13 cellular contexts compared by ENCODE assay signal in genomic region chr14:90093942-90094595, GRCh38. TPM values are rescaled to one million over a fixed set of nuclear protein-coding genes. Genes with fewer than 3 reads are reported as not detected.
A peak's percentile ranks its signal among the peaks of the same experiment; 100 is the strongest.
DNase-seq lines count a peak whose midpoint lies in the region; ATAC-seq, FAIRE-seq and TF ChIP-seq lines count a peak whose summit lies in the region.
"Had no signal": no experiment of that assay in that cellular context is flagged by ENCODE, and none has a peak within 500 bp of the region (broad histone marks: within the 10 kb centered on the region; RNA-seq: fewer than 3 reads in every experiment).

No MANE protein-coding gene starts in this region.

- H3K9me3 ChIP-seq in astrocyte (ENCODE audit: insufficient read depth, low read depth, low read length), result no peaks in the 10 kb centered on the region
- no peaks in the 10 kb centered on the region for H3K9me3 ChIP-seq in trophoblast cell (ENCODE audit: insufficient read depth, low read depth, low read length)
- H3K9me3 ChIP-seq in upper lobe of left lung, result no peaks in the 10 kb centered on the region
- H3K9me3 ChIP-seq: psoas muscle had no signal

- H3K4me2 ChIP-seq in astrocyte (ENCODE audit: low read length) (peak overlapping the region; percentile 11), trophoblast cell (ENCODE audit: low read length) (no peak overlapping the region)

- no peaks in the 10 kb centered on the region for H3K79me1 ChIP-seq in trophoblast cell (ENCODE audit: low read length)

- no peak for TF ChIP-seq EP300 in upper lobe of left lung (IDR thresholded peaks at IDR 0.05)

- H3K4me1 ChIP-seq in astrocyte (ENCODE audit: insufficient read depth, low read length), result peaks cover 9% of the 10 kb centered on the region
- H3K4me1 ChIP-seq in trophoblast cell (ENCODE audit: control insufficient read depth in 1 of 2, insufficient read depth in 2 of 2, low read length in 2 of 2), result peaks cover 0 to 2% of the 10 kb centered on the region in 2 experiments
- no peaks in the 10 kb centered on the region for H3K4me1 ChIP-seq in upper lobe of left lung
- H3K4me1 ChIP-seq: psoas muscle had no signal

- no peak overlapping the region for H4K8ac ChIP-seq in trophoblast cell (ENCODE audit: low read depth, low read length)

- no peak for TF ChIP-seq POLR2A in upper lobe of left lung (IDR thresholded peaks at IDR 0.05)

- peak overlapping the region; percentile 57 for H3K27ac Mint-ChIP-seq in activated CD4-positive, alpha-beta memory T cell treated with anti-CD3 and anti-CD28 coated beads, Interleukin-2, amount 10 ng/mL, durations not matched to agents 7 days and 5 days
- H3K27ac Mint-ChIP-seq in activated CD4-positive, alpha-beta memory T cell treated with anti-CD3 and anti-CD28 coated beads for 36 hours, result no peak overlapping the region
- H3K27ac Mint-ChIP-seq in astrocyte (ENCODE audit: unreplicated experiment), result no peak overlapping the region

- POLR2A ChIA-PET in activated CD4-positive, alpha-beta memory T cell treated with anti-CD3 and anti-CD28 coated beads, Interleukin-2, amount 10 ng/mL, durations not matched to agents 7 days and 5 days (lab: Charles Lee), result no interaction called here
- POLR2A ChIA-PET in activated CD4-positive, alpha-beta memory T cell treated with anti-CD3 and anti-CD28 coated beads for 36 hours (lab: Charles Lee), result no interaction called here

- peaks cover 4% of the 10 kb centered on the region for H3K9me3 Mint-ChIP-seq in activated CD4-positive, alpha-beta memory T cell treated with anti-CD3 and anti-CD28 coated beads, Interleukin-2, amount 10 ng/mL, durations not matched to agents 7 days and 5 days
- no peaks in the 10 kb centered on the region for H3K9me3 Mint-ChIP-seq in activated CD4-positive, alpha-beta memory T cell treated with anti-CD3 and anti-CD28 coated beads for 36 hours
- peaks cover 6% of the 10 kb centered on the region for H3K9me3 Mint-ChIP-seq in astrocyte (ENCODE audit: unreplicated experiment)

- no peak for DNase-seq in activated CD4-positive, alpha-beta memory T cell treated with anti-CD3 and anti-CD28 coated beads, Interleukin-2, amount 10 ng/mL, durations not matched to agents 7 days and 5 days
- no peak for DNase-seq in activated CD4-positive, alpha-beta memory T cell treated with anti-CD3 and anti-CD28 coated beads for 36 hours
- DNase-seq in NCI-H1930 (lab: John Stamatoyannopoulos, UW) (peak; percentile 19 to 25), astrocyte (ENCODE audit: low read depth) (peak; percentile 82), trophoblast cell (peak; percentile 3 to 53), upper lobe of left lung (no peak), Ammon's horn (ENCODE audit: low spot score) (no peak), posterior vena cava (ENCODE audit: low spot score) (no peak)
- DNase-seq: effector CD4-positive, alpha-beta T cell; NCI-H1105 treated with DMSO at 0.1 percent for 48 hours; psoas muscle had no signal

- no peak overlapping the region for H2BK12ac ChIP-seq in trophoblast cell (ENCODE audit: low read length)

- no peak for TF ChIP-seq CTCF in astrocyte (IDR thresholded peaks at IDR 0.05; ENCODE audit: insufficient read depth, low read depth, low read length)
- no peak for TF ChIP-seq CTCF in upper lobe of left lung (IDR thresholded peaks at IDR 0.05)

- no peaks in the 10 kb centered on the region for H3K36me3 Mint-ChIP-seq in activated CD4-positive, alpha-beta memory T cell treated with anti-CD3 and anti-CD28 coated beads, Interleukin-2, amount 10 ng/mL, durations not matched to agents 7 days and 5 days (ENCODE audit: low read depth)
- no peaks in the 10 kb centered on the region for H3K36me3 Mint-ChIP-seq in activated CD4-positive, alpha-beta memory T cell treated with anti-CD3 and anti-CD28 coated beads for 36 hours
- no peaks in the 10 kb centered on the region for H3K36me3 Mint-ChIP-seq in astrocyte (ENCODE audit: low read depth, unreplicated experiment)

- CTCF ChIA-PET in activated CD4-positive, alpha-beta memory T cell treated with anti-CD3 and anti-CD28 coated beads, Interleukin-2, amount 10 ng/mL, durations not matched to agents 7 days and 5 days (lab: Charles Lee), result interaction anchor here (1.0 to 1.5 kb wide), 2 partner anchors 40 to 121 kb away, joined by 3 read pairs; no protein-coding TSS in a partner anchor
- CTCF ChIA-PET in activated CD4-positive, alpha-beta memory T cell treated with anti-CD3 and anti-CD28 coated beads for 36 hours (lab: Charles Lee), result no interaction called here

- H2BK120ac ChIP-seq in trophoblast cell (ENCODE audit: insufficient read depth, low read length, poor library complexity), result no peak overlapping the region

- no CpG with 5 or more reads among the region's 2 CpGs for WGBS in trophoblast cell (ENCODE audit: extremely low coverage, insufficient coverage, insufficient read length)
- WGBS in upper lobe of left lung, 2 donors, result 51 to 63% methylated on average over 2 of the region's 2 CpGs

- H3K27me3 ChIP-seq in astrocyte (ENCODE audit: insufficient read depth, low read length) (peaks cover 2% of the 10 kb centered on the region), trophoblast cell (ENCODE audit: insufficient read depth, low read length) (no peaks in the 10 kb centered on the region), upper lobe of left lung (no peaks in the 10 kb centered on the region)

- H4K91ac ChIP-seq in trophoblast cell (ENCODE audit: low read depth, low read length), result no peak overlapping the region

- no peak overlapping the region for H3K9ac ChIP-seq in astrocyte (ENCODE audit: low read length)
- no peak overlapping the region for H3K9ac ChIP-seq in trophoblast cell (ENCODE audit: low read length)

- peak; percentile 17 for FAIRE-seq in astrocyte (lab: Jason Lieb, UNC)
- FAIRE-seq: GM12878 had no signal

- peak overlapping the region; percentile 17 for H3K4me3 ChIP-seq in astrocyte (ENCODE audit: insufficient read depth, low read depth, low read length)
- no peak overlapping the region for H3K4me3 ChIP-seq in trophoblast cell (ENCODE audit: low read depth, low read length)
- no peak overlapping the region for H3K4me3 ChIP-seq in upper lobe of left lung
- H3K4me3 ChIP-seq: GM12878, psoas muscle had no signal

- H3K18ac ChIP-seq in trophoblast cell (ENCODE audit: low read length), result no peak overlapping the region

- peaks cover 6% of the 10 kb centered on the region for H3K27me3 Mint-ChIP-seq in activated CD4-positive, alpha-beta memory T cell treated with anti-CD3 and anti-CD28 coated beads, Interleukin-2, amount 10 ng/mL, durations not matched to agents 7 days and 5 days
- peaks cover 13% of the 10 kb centered on the region for H3K27me3 Mint-ChIP-seq in activated CD4-positive, alpha-beta memory T cell treated with anti-CD3 and anti-CD28 coated beads for 36 hours
- no peaks in the 10 kb centered on the region for H3K27me3 Mint-ChIP-seq in astrocyte (ENCODE audit: low read depth, unreplicated experiment)

- no peaks in the 10 kb centered on the region for H4K20me1 ChIP-seq in astrocyte (ENCODE audit: insufficient read depth, low read length)

- no peak for ATAC-seq in upper lobe of left lung (ENCODE audit: low FRiP score in 2 of 2)
- ATAC-seq: GM12878, psoas muscle had no signal

- no peak overlapping the region for H2AFZ ChIP-seq in astrocyte (ENCODE audit: low read depth, low read length)
- H2AFZ ChIP-seq in trophoblast cell (ENCODE audit: insufficient read depth, low read length, poor library complexity), result no peak overlapping the region

- no peak overlapping the region for H3K27ac ChIP-seq in astrocyte (ENCODE audit: low read depth, low read length)
- no peak overlapping the region for H3K27ac ChIP-seq in trophoblast cell (ENCODE audit: low read depth, low read length)
- no peak overlapping the region for H3K27ac ChIP-seq in upper lobe of left lung
- H3K27ac ChIP-seq: psoas muscle had no signal

- H3K79me2 ChIP-seq in astrocyte (ENCODE audit: insufficient read depth, low read length) (no peaks in the 10 kb centered on the region), trophoblast cell (ENCODE audit: control insufficient read depth, insufficient read depth, low read length, poor library complexity) (no peaks in the 10 kb centered on the region)

- H3K4me1 Mint-ChIP-seq in activated CD4-positive, alpha-beta memory T cell treated with anti-CD3 and anti-CD28 coated beads, Interleukin-2, amount 10 ng/mL, durations not matched to agents 7 days and 5 days, result peaks cover 15% of the 10 kb centered on the region
- H3K4me1 Mint-ChIP-seq in activated CD4-positive, alpha-beta memory T cell treated with anti-CD3 and anti-CD28 coated beads for 36 hours (ENCODE audit: low read depth), result peaks cover 4% of the 10 kb centered on the region
- H3K4me1 Mint-ChIP-seq in astrocyte (ENCODE audit: low read depth, unreplicated experiment), result peaks cover 4% of the 10 kb centered on the region

- H2AK5ac ChIP-seq in trophoblast cell (ENCODE audit: low read length), result no peak overlapping the region

- intact Hi-C loops in activated CD4-positive, alpha-beta memory T cell treated with anti-CD3 and anti-CD28 coated beads for 36 hours (cut with micrococcal nuclease), result no loop called here
- intact Hi-C loops in posterior vena cava (cut with DNase I), result no loop called here

- H3K23ac ChIP-seq in trophoblast cell (ENCODE audit: low read length), result no peak overlapping the region

- H3K36me3 ChIP-seq in astrocyte (ENCODE audit: insufficient read depth, low read length) (no peaks in the 10 kb centered on the region), trophoblast cell (ENCODE audit: control insufficient read depth in 1 of 2, insufficient read depth in 2 of 2, low read length in 2 of 2) (no peaks in the 10 kb centered on the region), upper lobe of left lung (no peaks in the 10 kb centered on the region)

- H3K4me3 Mint-ChIP-seq in activated CD4-positive, alpha-beta memory T cell treated with anti-CD3 and anti-CD28 coated beads, Interleukin-2, amount 10 ng/mL, durations not matched to agents 7 days and 5 days, result no peak overlapping the region
- H3K4me3 Mint-ChIP-seq in activated CD4-positive, alpha-beta memory T cell treated with anti-CD3 and anti-CD28 coated beads for 36 hours, result no peak overlapping the region
- no peak overlapping the region for H3K4me3 Mint-ChIP-seq in astrocyte (ENCODE audit: unreplicated experiment)

- H4K12ac ChIP-seq in trophoblast cell (ENCODE audit: low read depth, low read length), result no peak overlapping the region

- no peak overlapping the region for H3K14ac ChIP-seq in trophoblast cell (ENCODE audit: low read length)

- H2BK5ac ChIP-seq in trophoblast cell (ENCODE audit: low read depth, low read length, poor library complexity), result no peak overlapping the region

- H3K4ac ChIP-seq in trophoblast cell (ENCODE audit: low read depth, low read length), result no peak overlapping the region

RNA-seq across cellular contexts. Expression of gene KCNK13, which starts 32.3 kb away (rescaled TPM):
- total RNA-seq in activated CD4-positive, alpha-beta memory T cell treated with anti-CD3 and anti-CD28 coated beads, Interleukin-2, amount 10 ng/mL, durations not matched to agents 7 days and 5 days, result under 1 TPM; 0.18 to 0.28 TPM
- total RNA-seq in activated CD4-positive, alpha-beta memory T cell treated with anti-CD3 and anti-CD28 coated beads for 36 hours, result not detected
- total RNA-seq in astrocyte, result 0.09 TPM in 1 of 2 replicates, not detected in the other
- polyA plus RNA-seq in trophoblast cell (2013), result 0.51 and 0.53 TPM in 2 replicates
- 1 to 10 TPM in 3 of 6 donors, under 1 TPM in 1, not detected in 2; 0.22 to 3.0 (median 1.2) TPM for total RNA-seq in upper lobe of left lung
- total RNA-seq in posterior vena cava, result 1 to 10 TPM in 1 of 2 donors, under 1 TPM in 1; 0.56 to 1.1 TPM
- total RNA-seq: GM12878 had no signal
- polyA plus RNA-seq: BJ, GM12878 had no signal

Comparison
In these comparisons a context has a peak if more than half of its experiments do, and no peak if none do; other contexts are left out.
1. DNase-seq: peak in NCI-H1930 (2 of 2), astrocyte (single experiment) and trophoblast cell (2 of 2); none in activated CD4-positive, alpha-beta memory T cell treated with anti-CD3 and anti-CD28 coated beads, Interleukin-2, amount 10 ng/mL, durations not matched to agents 7 days and 5 days (single experiment), activated CD4-positive, alpha-beta memory T cell treated with anti-CD3 and anti-CD28 coated beads for 36 hours (single experiment), upper lobe of left lung (0 of 2), Ammon's horn (single experiment) and posterior vena cava (single experiment).